ENCODE assay signal across 14 cellular contexts in the genomic region with DNA sequence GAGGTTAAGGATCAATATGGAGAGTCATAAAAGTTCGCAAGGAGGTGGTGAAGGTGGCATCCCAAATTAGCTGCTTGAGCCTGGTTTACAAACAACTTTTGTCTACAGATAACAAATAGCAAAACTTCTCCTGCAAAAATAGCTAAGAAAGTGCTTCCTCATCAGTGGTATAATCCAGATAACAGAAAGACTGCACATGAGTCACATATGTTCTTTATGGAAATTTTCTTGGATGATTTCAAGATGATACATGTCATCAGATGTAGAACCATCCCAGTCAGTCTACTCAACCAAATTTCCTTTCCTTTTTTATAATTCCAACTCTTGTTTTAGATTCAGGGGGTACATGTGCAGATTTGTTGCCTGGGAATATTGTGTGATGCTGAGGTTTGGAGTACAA.
DNase-seq lines count a peak whose midpoint lies in the region; ATAC-seq, FAIRE-seq and TF ChIP-seq lines count a peak whose summit lies in the region.
"Had no signal": no experiment of that assay in that cellular context is flagged by ENCODE, and none has a peak within 500 bp of the region (broad histone marks: within the 10 kb centered on the region; RNA-seq: fewer than 3 reads in every experiment).

No MANE protein-coding gene starts in this region.

- TF ChIP-seq POLR2A in K562 (conservative IDR thresholded peaks at IDR 0.05): no peak

- no peak for ATAC-seq in CD4-positive, alpha-beta T cell (ENCODE audit: poor library complexity)
- no peak for ATAC-seq in K562
- ATAC-seq in memory B cell (ENCODE audit: low read depth): no peak
- ATAC-seq: HCT116 had no signal

- TF ChIP-seq EP300 in K562 (IDR thresholded peaks at IDR 0.05; ENCODE audit: low read length): no peak

- no peaks in the 10 kb centered on the region for H4K20me1 ChIP-seq in K562 (replicated peaks; ENCODE audit: control insufficient read depth, insufficient read depth, low read length)

- in situ Hi-C loops in K562 (cut with MboI): no loop called here

- no peaks in the 10 kb centered on the region for H3K9me1 ChIP-seq in K562 (ENCODE audit: control insufficient read depth, insufficient read depth, low read length)

- H3K9me3 ChIP-seq in CD4-positive, alpha-beta T cell (ENCODE audit: control insufficient read depth, low read length): no peaks in the 10 kb centered on the region
- H3K9me3 ChIP-seq in K562 (replicated peaks; ENCODE audit: control insufficient read depth, insufficient read depth, low read depth, low read length): no peaks in the 10 kb centered on the region
- no peaks in the 10 kb centered on the region for H3K9me3 ChIP-seq in SJCRH30 (replicated peaks)
- H3K9me3 ChIP-seq in ascending aorta: no peaks in the 10 kb centered on the region

- H3K4me3 Mint-ChIP-seq in CD4-positive, alpha-beta T cell: no peak overlapping the region
- no peak overlapping the region for H3K4me3 Mint-ChIP-seq in memory B cell
- H3K4me3 Mint-ChIP-seq: B cell had no signal

- no peaks in the 10 kb centered on the region for H3K36me3 ChIP-seq in K562 (ENCODE audit: control insufficient read depth, insufficient read depth, low read length)
- no peaks in the 10 kb centered on the region for H3K36me3 ChIP-seq in SJCRH30
- H3K36me3 ChIP-seq in ascending aorta: no peaks in the 10 kb centered on the region

- intact Hi-C loops in CD4-positive, alpha-beta T cell (cut with DNase I, micrococcal nuclease): loop anchor here in 1 of 2 experiments (5.0 kb wide), 1 partner anchor 45 kb away; no protein-coding TSS in a partner anchor
- intact Hi-C loops in K562 (cut with micrococcal nuclease) (no loop called here), ascending aorta (cut with DNase I) (no loop called here)

- no peaks in the 10 kb centered on the region for H3K79me2 ChIP-seq in K562 (ENCODE audit: control insufficient read depth, insufficient read depth, low read length)

- H3K4me1 ChIP-seq in K562 (replicated peaks in 1 of 2; ENCODE audit: control insufficient read depth in 2 of 2, insufficient read depth in 2 of 2, low read length in 2 of 2) (peaks cover 0 to 9% of the 10 kb centered on the region in 2 experiments; a peak in 2 of 5 replicates), SJCRH30 (no peaks in the 10 kb centered on the region), ascending aorta (no peaks in the 10 kb centered on the region)

- no peak for DNase-seq in CD4-positive, alpha-beta T cell
- peak; percentile 17 for DNase-seq in ELR (ENCODE audit: low read depth)
- no peak for DNase-seq in K562 (ENCODE audit: extremely low read depth in 1 of 4, low spot score in 3 of 4)
- DNase-seq in memory B cell (ENCODE audit: low spot score in 2 of 2): no peak
- DNase-seq in SJCRH30: no peak
- DNase-seq in NCI-H774 (lab: John Stamatoyannopoulos, UW): no peak
- DNase-seq in ascending aorta (ENCODE audit: low spot score in 2 of 2): no peak
- DNase-seq: C1 segment of cervical spinal cord, DMS53, GM23248 had no signal

- H3K27ac Mint-ChIP-seq in CD4-positive, alpha-beta T cell: peak overlapping the region; percentile 81
- peak overlapping the region; percentile 70 for H3K27ac Mint-ChIP-seq in memory B cell
- H3K27ac Mint-ChIP-seq: B cell had no signal

- H3K27me3 Mint-ChIP-seq in CD4-positive, alpha-beta T cell: no peaks in the 10 kb centered on the region
- H3K27me3 Mint-ChIP-seq in memory B cell: no peaks in the 10 kb centered on the region
- H3K27me3 Mint-ChIP-seq: B cell had no signal

- no peak overlapping the region for H2AFZ ChIP-seq in K562 (ENCODE audit: low read depth, low read length)
- H2AFZ ChIP-seq: GM23248 had no signal

- no peak overlapping the region for H3K27ac ChIP-seq in CD4-positive, alpha-beta T cell (ENCODE audit: low read depth, low read length)
- H3K27ac ChIP-seq in K562 (ENCODE audit: extremely low read depth, low read depth, low read length) (no peak overlapping the region), SJCRH30 (no peak overlapping the region), ascending aorta (no peak overlapping the region)
- H3K27ac ChIP-seq: GM23248 had no signal

- CTCF ChIA-PET in CD4-positive, alpha-beta T cell (lab: Charles Lee): no interaction called here
- CTCF ChIA-PET in K562 (lab: Yijun Ruan, JAX; ENCODE audit: low intra/inter-chr PET ratio): no interaction called here

- H3K4me2 ChIP-seq in K562 (ENCODE audit: insufficient read depth, low read length): no peak overlapping the region

- 64% methylated on average over 1 of the region's 1 CpG for WGBS in K562 (ENCODE audit: insufficient coverage, low coverage, missing lambda C conversion rate)

- POLR2A ChIA-PET in CD4-positive, alpha-beta T cell (lab: Charles Lee): interaction anchor here (1.1 to 1.7 kb wide), 5 partner anchors 18 to 133 kb away, joined by 3 to 8 read pairs (median 5); a partner anchor contains a TSS
- POLR2A ChIA-PET in K562 (lab: Yijun Ruan, JAX): interaction anchor here (0.6 to 1.3 kb wide), 5 partner anchors 9 to 418 kb away, joined by 3 to 4 read pairs (median 3); a partner anchor contains a TSS

- H3K9me3 Mint-ChIP-seq in CD4-positive, alpha-beta T cell: peaks cover 3% of the 10 kb centered on the region
- H3K9me3 Mint-ChIP-seq in memory B cell: no peaks in the 10 kb centered on the region

- peaks cover 55% of the 10 kb centered on the region for H3K4me1 Mint-ChIP-seq in CD4-positive, alpha-beta T cell (ENCODE audit: low read depth)
- H3K4me1 Mint-ChIP-seq in memory B cell: peaks cover 7% of the 10 kb centered on the region

- no peak for TF ChIP-seq RAD21 in K562 (CRISPR knock-in tag; conservative IDR thresholded peaks at IDR 0.05 in 1 of 2, IDR thresholded peaks at IDR 0.05 in 1 of 2)

- no TSS peak for BruUV-seq in K562 (replicated peaks; lab: Mats Ljungman, UMichigan)

- no peaks in the 10 kb centered on the region for H3K27me3 ChIP-seq in CD4-positive, alpha-beta T cell (ENCODE audit: control insufficient read depth, insufficient read depth, low read length)
- H3K27me3 ChIP-seq in K562 (ENCODE audit: control insufficient read depth in 2 of 2, insufficient read depth in 2 of 2, low read length in 2 of 2): no peaks in the 10 kb centered on the region
- no peaks in the 10 kb centered on the region for H3K27me3 ChIP-seq in SJCRH30
- no peaks in the 10 kb centered on the region for H3K27me3 ChIP-seq in ascending aorta

- H3K9ac ChIP-seq in K562 (ENCODE audit: insufficient read depth in 1 of 2, low read depth in 2 of 2, low read length in 2 of 2): no peak overlapping the region
- H3K9ac ChIP-seq: GM23248 had no signal

- TF ChIP-seq CTCF in CD4-positive, alpha-beta T cell (IDR thresholded peaks at IDR 0.05): no peak
- TF ChIP-seq CTCF in K562 (IDR thresholded peaks at IDR 0.05 in 2 of 3, conservative IDR thresholded peaks at IDR 0.05 in 1 of 3; ENCODE audit: insufficient read depth in 2 of 3, low read depth in 1 of 3, low read length in 3 of 3): no peak
- no peak for TF ChIP-seq CTCF in ascending aorta (IDR thresholded peaks at IDR 0.05)

- peaks cover 11% of the 10 kb centered on the region for H3K36me3 Mint-ChIP-seq in CD4-positive, alpha-beta T cell (ENCODE audit: low read depth)
- no peaks in the 10 kb centered on the region for H3K36me3 Mint-ChIP-seq in memory B cell

- H3K4me3 ChIP-seq in K562 (no peak overlapping the region), SJCRH30 (no peak overlapping the region), ascending aorta (no peak overlapping the region)
- H3K4me3 ChIP-seq: GM23248 had no signal

- FAIRE-seq in K562 (lab: Jason Lieb, UNC): no peak
- FAIRE-seq: A204.1, H54 had no signal

TF ChIP-seq in K562, 482 proteins besides CTCF, POLR2A, EP300 and RAD21:
- TF ChIP-seq CBFA2T3 (IDR thresholded peaks at IDR 0.05) (peak; percentile 14; the same call in 1 of the 2 replicates), JUND (IDR thresholded peaks at IDR 0.05; ENCODE audit: borderline replicate concordance, low read depth, low read length) (no peak), JUND (tag; IDR thresholded peaks at IDR 0.05; ENCODE audit: borderline replicate concordance, low read depth, low read length) (0 out of 3 replicates have a peak, but pooled peaks have one; percentile 28), ARID1B (IDR thresholded peaks at IDR 0.05) (0 out of 2 replicates have a peak, but pooled peaks have one; percentile 18), FOSL1 (tag; conservative IDR thresholded peaks at IDR 0.05) (peak; percentile 72), KDM5B (IDR thresholded peaks at IDR 0.05; ENCODE audit: insufficient replicate concordance, low read depth, low read length) (no peak), NFE2 (IDR thresholded peaks at IDR 0.05; ENCODE audit: low read depth) (peak; percentile 12; the same call in 1 of the 2 replicates), TEAD1 (CRISPR knock-in tag; IDR thresholded peaks at IDR 0.05) (no peak), SPI1 (IDR thresholded peaks at IDR 0.05; ENCODE audit: borderline replicate concordance, low read depth, low read length) (no peak)
- TF ChIP-seq, protein P1, sequence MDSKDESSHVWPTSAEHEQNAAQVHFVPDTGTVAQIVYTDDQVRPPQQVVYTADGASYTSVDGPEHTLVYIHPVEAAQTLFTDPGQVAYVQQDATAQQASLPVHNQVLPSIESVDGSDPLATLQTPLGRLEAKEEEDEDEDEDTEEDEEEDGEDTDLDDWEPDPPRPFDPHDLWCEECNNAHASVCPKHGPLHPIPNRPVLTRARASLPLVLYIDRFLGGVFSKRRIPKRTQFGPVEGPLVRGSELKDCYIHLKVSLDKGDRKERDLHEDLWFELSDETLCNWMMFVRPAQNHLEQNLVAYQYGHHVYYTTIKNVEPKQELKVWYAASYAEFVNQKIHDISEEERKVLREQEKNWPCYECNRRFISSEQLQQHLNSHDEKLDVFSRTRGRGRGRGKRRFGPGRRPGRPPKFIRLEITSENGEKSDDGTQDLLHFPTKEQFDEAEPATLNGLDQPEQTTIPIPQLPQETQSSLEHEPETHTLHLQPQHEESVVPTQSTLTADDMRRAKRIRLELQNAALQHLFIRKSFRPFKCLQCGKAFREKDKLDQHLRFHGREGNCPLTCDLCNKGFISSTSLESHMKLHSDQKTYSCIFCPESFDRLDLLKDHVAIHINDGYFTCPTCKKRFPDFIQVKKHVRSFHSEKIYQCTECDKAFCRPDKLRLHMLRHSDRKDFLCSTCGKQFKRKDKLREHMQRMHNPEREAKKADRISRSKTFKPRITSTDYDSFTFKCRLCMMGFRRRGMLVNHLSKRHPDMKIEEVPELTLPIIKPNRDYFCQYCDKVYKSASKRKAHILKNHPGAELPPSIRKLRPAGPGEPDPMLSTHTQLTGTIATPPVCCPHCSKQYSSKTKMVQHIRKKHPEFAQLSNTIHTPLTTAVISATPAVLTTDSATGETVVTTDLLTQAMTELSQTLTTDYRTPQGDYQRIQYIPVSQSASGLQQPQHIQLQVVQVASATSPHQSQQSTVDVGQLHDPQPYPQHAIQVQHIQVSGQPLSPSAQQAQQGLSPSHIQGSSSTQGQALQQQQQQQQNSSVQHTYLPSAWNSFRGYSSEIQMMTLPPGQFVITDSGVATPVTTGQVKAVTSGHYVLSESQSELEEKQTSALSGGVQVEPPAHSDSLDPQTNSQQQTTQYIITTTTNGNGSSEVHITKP (IDR thresholded peaks at IDR 0.05; ENCODE audit: partially characterized antibody): peak; percentile 20
